27 cellular contexts compared by ENCODE assay signal in genomic region chr1:41397943-41398342, GRCh38. TPM values are rescaled to one million over a fixed set of nuclear protein-coding genes. Genes with fewer than 3 reads are reported as not detected.
"Had no signal": no experiment of that assay in that cellular context is flagged by ENCODE, and none has a peak within 500 bp of the region (broad histone marks: within the 10 kb centered on the region; RNA-seq: fewer than 3 reads in every experiment).

No MANE protein-coding gene starts in this region.

- DNase-seq: activated CD4-positive, alpha-beta memory T cell treated with anti-CD3 and anti-CD28 coated beads, Interleukin-2, amount 10 ng/mL, durations not matched to agents 7 days and 5 days; activated CD4-positive, alpha-beta T cell treated with anti-CD3 and anti-CD28 coated beads for 1 hour; activated CD4-positive, alpha-beta T cell treated with anti-CD3 and anti-CD28 coated beads, Interleukin-2, amount 10 ng/mL, durations not matched to agents 7 days and 5 days; activated CD8-positive, alpha-beta memory T cell treated with anti-CD3 and anti-CD28 coated beads, Interleukin-2, amount 50 U/mL, for 48 hours; activated gamma-delta T cell treated with Interleukin-2 at 50 U/mL for 16 hours; activated naive CD4-positive, alpha-beta T cell treated with anti-CD3 and anti-CD28 coated beads, Interleukin-2, amount 50 U/mL, for 16 hours; activated T-cell treated with anti-CD3 and anti-CD28 coated beads, Interleukin-2, amount 50 U/mL, for 24 hours; amniotic stem cell; central memory CD4-positive, alpha-beta T cell; endodermal cell; foreskin keratinocyte; left lung; lower lobe of right lung; mesendoderm; ovary; retina; spleen; stimulated activated naive CD4-positive, alpha-beta T cell; T-helper 2 cell; tibial artery; upper lobe of right lung had no signal

- H3K4me1 ChIP-seq: foreskin keratinocyte, left lung, lower lobe of right lung, spleen, upper lobe of right lung had no signal

- H3K27me3 ChIP-seq: ovary had no signal

- H3K27ac ChIP-seq: foreskin keratinocyte, left lung, lower lobe of right lung, ovary, spleen, suprapubic skin, tibial artery, upper lobe of right lung had no signal

- ATAC-seq: activated T-helper 17 cell treated with anti-CD3 and anti-CD28 coated beads, Interleukin-2, amount 50 U/mL, for 72 hours; esophagus mucosa; foreskin keratinocyte; left lung; lower lobe of right lung; natural killer cell treated with Interleukin-12 subunit alpha and Interleukin-12 subunit beta and Interleukin-15 and Interleukin-18, amount 100 ng/mL, for 72 hours; upper lobe of right lung; WTC11 had no signal

- H3K4me3 ChIP-seq: left lung, lower lobe of right lung, ovary, spleen, suprapubic skin, tibial artery, upper lobe of right lung had no signal

- H3K9me3 ChIP-seq: left lung, lower lobe of right lung, ovary, suprapubic skin, tibial artery, upper lobe of right lung had no signal

- H3K36me3 ChIP-seq: left lung, lower lobe of right lung, ovary, spleen, suprapubic skin, tibial artery, upper lobe of right lung had no signal

RNA-seq across cellular contexts. Expression of gene FOXO6, which starts 36.7 kb away (rescaled TPM):
- total RNA-seq: activated CD4-positive, alpha-beta T cell treated with anti-CD3 and anti-CD28 coated beads, Interleukin-2, amount 10 ng/mL, durations not matched to agents 7 days and 5 days; esophagus mucosa; glomerular endothelial cell; natural killer cell treated with Interleukin-12 subunit alpha and Interleukin-12 subunit beta and Interleukin-15 and Interleukin-18, amount 100 ng/mL, for 72 hours had no signal
